In the genomic region with DNA sequence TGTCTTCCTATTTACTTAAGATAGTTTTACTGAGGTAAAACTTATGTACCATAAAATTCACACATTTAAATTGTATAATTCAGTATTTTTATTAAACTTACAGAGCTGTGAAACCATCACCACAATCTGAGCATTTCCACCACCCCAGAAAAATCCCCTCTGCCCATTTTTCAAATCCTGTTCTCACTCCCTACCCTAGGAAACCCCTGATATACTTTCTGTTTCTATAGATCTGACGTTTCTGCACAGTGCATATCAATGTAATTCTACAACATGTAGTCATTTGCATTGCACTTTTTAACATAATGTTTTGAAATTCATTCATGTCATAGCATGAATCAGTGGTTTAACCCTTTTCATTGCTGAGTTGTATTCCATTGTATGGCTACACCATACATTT, we compare ENCODE assay signal across 15 cellular contexts.
DNase-seq lines count a peak whose midpoint lies in the region; ATAC-seq lines count a peak whose summit lies in the region.
"Had no signal": no experiment of that assay in that cellular context is flagged by ENCODE, and none has a peak within 500 bp of the region (broad histone marks: within the 10 kb centered on the region; RNA-seq: fewer than 3 reads in every experiment).

No MANE protein-coding gene starts in this region.

- ATAC-seq in GM18520 (IDR thresholded peaks at IDR 0.05; ENCODE audit: unreplicated experiment) = peak; percentile 56
- peak; percentile 68 for ATAC-seq in GM21423 (IDR thresholded peaks at IDR 0.05; ENCODE audit: unreplicated experiment)
- ATAC-seq in HG02938 (IDR thresholded peaks at IDR 0.05; ENCODE audit: unreplicated experiment) = peak; percentile 59
- peak; percentile 60 for ATAC-seq in HG03571 (IDR thresholded peaks at IDR 0.05; ENCODE audit: unreplicated experiment)
- ATAC-seq in activated naive CD8-positive, alpha-beta T cell treated with anti-CD3 and anti-CD28 coated beads, Interleukin-2, amount 50 U/mL, for 24 hours = no peak

- no peak overlapping the region for H3K4me3 Mint-ChIP-seq in activated naive CD8-positive, alpha-beta T cell treated with anti-CD3 and anti-CD28 coated beads, Interleukin-2, amount 50 U/mL, for 24 hours
- H3K4me3 Mint-ChIP-seq: CD4-positive, CD25-positive, alpha-beta regulatory T cell; IgD-negative memory B cell had no signal

- DNase-seq in islet precursor cell (no peak), NCI-H2196 treated with DMSO at 0.1 percent for 48 hours (lab: John Stamatoyannopoulos, UW; ENCODE audit: unreplicated experiment) (no peak)
- DNase-seq in activated naive CD8-positive, alpha-beta T cell treated with anti-CD3 and anti-CD28 coated beads, Interleukin-2, amount 50 U/mL, for 24 hours = no peak
- DNase-seq: CD4-positive, CD25-positive, alpha-beta regulatory T cell; DMS53; NCI-H1417 treated with DMSO at 0.1 percent for 48 hours; NCI-H2029 treated with DMSO at 0.1 percent for 48 hours; NCI-H524; SHP77; T-helper 2 cell had no signal

- no peaks in the 10 kb centered on the region for H3K4me1 Mint-ChIP-seq in activated naive CD8-positive, alpha-beta T cell treated with anti-CD3 and anti-CD28 coated beads, Interleukin-2, amount 50 U/mL, for 24 hours
- H3K4me1 Mint-ChIP-seq: CD4-positive, CD25-positive, alpha-beta regulatory T cell; IgD-negative memory B cell had no signal

- no peaks in the 10 kb centered on the region for H3K36me3 Mint-ChIP-seq in activated naive CD8-positive, alpha-beta T cell treated with anti-CD3 and anti-CD28 coated beads, Interleukin-2, amount 50 U/mL, for 24 hours (ENCODE audit: low read depth)
- H3K36me3 Mint-ChIP-seq: CD4-positive, CD25-positive, alpha-beta regulatory T cell; IgD-negative memory B cell had no signal

- H3K9me3 Mint-ChIP-seq in activated naive CD8-positive, alpha-beta T cell treated with anti-CD3 and anti-CD28 coated beads, Interleukin-2, amount 50 U/mL, for 24 hours = no peaks in the 10 kb centered on the region

- H3K27me3 Mint-ChIP-seq in activated naive CD8-positive, alpha-beta T cell treated with anti-CD3 and anti-CD28 coated beads, Interleukin-2, amount 50 U/mL, for 24 hours = peaks cover 1% of the 10 kb centered on the region
- H3K27me3 Mint-ChIP-seq: IgD-negative memory B cell had no signal

- H3K27ac Mint-ChIP-seq in activated naive CD8-positive, alpha-beta T cell treated with anti-CD3 and anti-CD28 coated beads, Interleukin-2, amount 50 U/mL, for 24 hours = no peak overlapping the region
- H3K27ac Mint-ChIP-seq: CD4-positive, CD25-positive, alpha-beta regulatory T cell; IgD-negative memory B cell had no signal
